Comparison of ENCODE assay signal across 32 cellular contexts in genomic region chr18:39550701-39551100, GRCh38.
"Had no signal": no experiment of that assay in that cellular context is flagged by ENCODE, and none has a peak within 500 bp of the region (broad histone marks: within the 10 kb centered on the region; RNA-seq: fewer than 3 reads in every experiment).

No MANE protein-coding gene starts in this region.

- H3K4me3 ChIP-seq: MG63 had no signal

- H3K36me3 ChIP-seq: MG63 had no signal

- H3K9me3 ChIP-seq: MG63 had no signal

- DNase-seq: Karpas-422, Kasumi-1, MG63, MM.1S, NCI-H1048, NCI-H1092, NCI-H1092 treated with DMSO at 0.1 percent for 48 hours, NCI-H1105, NCI-H1105 treated with DMSO at 0.1 percent for 48 hours, NCI-H1417, NCI-H1417 treated with DMSO at 0.1 percent for 48 hours, NCI-H1436, NCI-H1436 treated with DMSO at 0.1 percent for 48 hours, NCI-H146, NCI-H1694, NCI-H1694 treated with DMSO at 0.1 percent for 48 hours, NCI-H187, NCI-H187 treated with DMSO at 0.1 percent for 48 hours, NCI-H1930, NCI-H2029, NCI-H2029 treated with DMSO at 0.1 percent for 48 hours, NCI-H2081, NCI-H2081 treated with DMSO at 0.1 percent for 48 hours, NCI-H2107, NCI-H2171, NCI-H2171 treated with DMSO at 0.1 percent for 48 hours, NCI-H2227 treated with DMSO at 0.1 percent for 48 hours, NCI-H226, NCI-H345, NCI-H446 treated with DMSO at 0.1 percent for 48 hours, NCI-H510A, NCI-H510A treated with DMSO at 0.1 percent for 48 hours had no signal

- H3K27me3 ChIP-seq: MG63 had no signal
